In the genomic region with DNA sequence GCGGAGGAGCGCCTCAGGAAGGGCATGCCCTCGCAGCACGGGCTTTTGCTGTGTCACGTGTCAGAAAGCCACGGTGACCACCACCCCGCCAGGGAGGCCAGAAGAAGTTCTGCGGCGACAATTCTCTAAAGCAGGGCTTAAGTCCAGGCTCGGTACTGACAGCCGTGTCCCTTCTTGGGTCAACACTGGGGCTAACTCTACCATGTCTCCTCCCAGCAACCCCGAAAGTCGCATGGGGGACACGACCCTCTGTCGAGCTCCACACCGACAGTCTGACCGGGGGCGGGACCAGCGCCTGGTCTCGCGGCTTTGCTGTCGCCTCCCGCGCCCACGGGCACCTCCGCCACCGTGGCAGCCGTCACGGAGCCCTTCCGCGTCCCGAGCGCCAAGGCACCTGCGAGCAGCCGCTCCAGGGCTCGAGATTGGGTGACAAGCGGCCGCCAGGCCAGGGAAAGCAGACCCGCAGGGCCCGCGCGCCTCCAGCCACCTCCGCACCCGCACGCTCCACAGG, we compare ENCODE assay signal across 1 cellular context.
TF ChIP-seq lines count a peak whose summit lies in the region.

No MANE protein-coding gene starts in this region.

TF ChIP-seq in HepG2, 621 proteins besides CTCF, POLR2A, EP300 and RAD21 (continued from another document and continues in another):
- TF ChIP-seq, protein P1, sequence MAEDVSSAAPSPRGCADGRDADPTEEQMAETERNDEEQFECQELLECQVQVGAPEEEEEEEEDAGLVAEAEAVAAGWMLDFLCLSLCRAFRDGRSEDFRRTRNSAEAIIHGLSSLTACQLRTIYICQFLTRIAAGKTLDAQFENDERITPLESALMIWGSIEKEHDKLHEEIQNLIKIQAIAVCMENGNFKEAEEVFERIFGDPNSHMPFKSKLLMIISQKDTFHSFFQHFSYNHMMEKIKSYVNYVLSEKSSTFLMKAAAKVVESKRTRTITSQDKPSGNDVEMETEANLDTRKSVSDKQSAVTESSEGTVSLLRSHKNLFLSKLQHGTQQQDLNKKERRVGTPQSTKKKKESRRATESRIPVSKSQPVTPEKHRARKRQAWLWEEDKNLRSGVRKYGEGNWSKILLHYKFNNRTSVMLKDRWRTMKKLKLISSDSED (CRISPR knock-in tag; IDR thresholded peaks at IDR 0.05) = peak; percentile 93; the same call in 1 of the 2 replicates
- TF ChIP-seq ZNF121 (CRISPR knock-in tag; IDR thresholded peaks at IDR 0.05) (no peak), ATF7-NPFF (CRISPR knock-in tag; IDR thresholded peaks at IDR 0.05; ENCODE audit: low read depth) (no peak; the same call in 1 of the 2 replicates), RFXAP (CRISPR knock-in tag; IDR thresholded peaks at IDR 0.05; ENCODE audit: borderline replicate concordance) (0 out of 2 replicates have a peak, but pooled peaks have one; percentile 24), ZNF850 (CRISPR knock-in tag; conservative IDR thresholded peaks at IDR 0.05) (no peak), KDM6A (CRISPR knock-in tag; IDR thresholded peaks at IDR 0.05; ENCODE audit: low read depth) (no peak), KMT2A (CRISPR knock-in tag; IDR thresholded peaks at IDR 0.05) (no peak; the same call in 1 of the 2 replicates), TP53 (CRISPR knock-in tag; conservative IDR thresholded peaks at IDR 0.05) (no peak), GATAD2A (CRISPR knock-in tag; IDR thresholded peaks at IDR 0.05) (no peak), MTF1 (CRISPR knock-in tag; IDR thresholded peaks at IDR 0.05) (no peak), RARA (CRISPR knock-in tag; IDR thresholded peaks at IDR 0.05) (no peak), NCOA2 (CRISPR knock-in tag; IDR thresholded peaks at IDR 0.05) (no peak), TMF1 (CRISPR knock-in tag; IDR thresholded peaks at IDR 0.05; ENCODE audit: low read depth) (peak; percentile 77; the same call in 1 of the 2 replicates), ZNF101 (CRISPR knock-in tag; IDR thresholded peaks at IDR 0.05; ENCODE audit: borderline replicate concordance, low read depth) (no peak; the same call in 1 of the 2 replicates), NBN (conservative IDR thresholded peaks at IDR 0.05) (no peak), GTF2F1 (IDR thresholded peaks at IDR 0.05; ENCODE audit: low read length) (no peak; the same call in 1 of the 2 replicates), ZNF776 (CRISPR knock-in tag; IDR thresholded peaks at IDR 0.05) (0 out of 2 replicates have a peak, but pooled peaks have one; percentile 40), RFX3 (CRISPR knock-in tag; IDR thresholded peaks at IDR 0.05) (no peak), FOXM1 (CRISPR knock-in tag; IDR thresholded peaks at IDR 0.05) (no peak), FOXC1 (CRISPR knock-in tag; IDR thresholded peaks at IDR 0.05; ENCODE audit: borderline replicate concordance) (no peak), ATF1 (CRISPR knock-in tag; IDR thresholded peaks at IDR 0.05) (no peak), ZNF317 (CRISPR knock-in tag; IDR thresholded peaks at IDR 0.05) (no peak), ARNT (IDR thresholded peaks at IDR 0.05) (no peak), EEA1 (CRISPR knock-in tag; IDR thresholded peaks at IDR 0.05; ENCODE audit: borderline replicate concordance) (peak; percentile 98), KAT2B (IDR thresholded peaks at IDR 0.05; ENCODE audit: borderline replicate concordance, low read depth, low read length) (no peak)
- TF ChIP-seq, protein P2, sequence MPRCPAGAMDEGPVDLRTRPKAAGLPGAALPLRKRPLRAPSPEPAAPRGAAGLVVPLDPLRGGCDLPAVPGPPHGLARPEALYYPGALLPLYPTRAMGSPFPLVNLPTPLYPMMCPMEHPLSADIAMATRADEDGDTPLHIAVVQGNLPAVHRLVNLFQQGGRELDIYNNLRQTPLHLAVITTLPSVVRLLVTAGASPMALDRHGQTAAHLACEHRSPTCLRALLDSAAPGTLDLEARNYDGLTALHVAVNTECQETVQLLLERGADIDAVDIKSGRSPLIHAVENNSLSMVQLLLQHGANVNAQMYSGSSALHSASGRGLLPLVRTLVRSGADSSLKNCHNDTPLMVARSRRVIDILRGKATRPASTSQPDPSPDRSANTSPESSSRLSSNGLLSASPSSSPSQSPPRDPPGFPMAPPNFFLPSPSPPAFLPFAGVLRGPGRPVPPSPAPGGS (CRISPR knock-in tag; IDR thresholded peaks at IDR 0.05) = 0 out of 2 replicates have a peak, but pooled peaks have one; percentile 34
- TF ChIP-seq, protein P3, sequence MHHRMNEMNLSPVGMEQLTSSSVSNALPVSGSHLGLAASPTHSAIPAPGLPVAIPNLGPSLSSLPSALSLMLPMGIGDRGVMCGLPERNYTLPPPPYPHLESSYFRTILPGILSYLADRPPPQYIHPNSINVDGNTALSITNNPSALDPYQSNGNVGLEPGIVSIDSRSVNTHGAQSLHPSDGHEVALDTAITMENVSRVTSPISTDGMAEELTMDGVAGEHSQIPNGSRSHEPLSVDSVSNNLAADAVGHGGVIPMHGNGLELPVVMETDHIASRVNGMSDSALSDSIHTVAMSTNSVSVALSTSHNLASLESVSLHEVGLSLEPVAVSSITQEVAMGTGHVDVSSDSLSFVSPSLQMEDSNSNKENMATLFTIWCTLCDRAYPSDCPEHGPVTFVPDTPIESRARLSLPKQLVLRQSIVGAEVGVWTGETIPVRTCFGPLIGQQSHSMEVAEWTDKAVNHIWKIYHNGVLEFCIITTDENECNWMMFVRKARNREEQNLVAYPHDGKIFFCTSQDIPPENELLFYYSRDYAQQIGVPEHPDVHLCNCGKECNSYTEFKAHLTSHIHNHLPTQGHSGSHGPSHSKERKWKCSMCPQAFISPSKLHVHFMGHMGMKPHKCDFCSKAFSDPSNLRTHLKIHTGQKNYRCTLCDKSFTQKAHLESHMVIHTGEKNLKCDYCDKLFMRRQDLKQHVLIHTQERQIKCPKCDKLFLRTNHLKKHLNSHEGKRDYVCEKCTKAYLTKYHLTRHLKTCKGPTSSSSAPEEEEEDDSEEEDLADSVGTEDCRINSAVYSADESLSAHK (CRISPR knock-in tag; IDR thresholded peaks at IDR 0.05; ENCODE audit: borderline replicate concordance) = no peak
- TF ChIP-seq, protein P4, sequence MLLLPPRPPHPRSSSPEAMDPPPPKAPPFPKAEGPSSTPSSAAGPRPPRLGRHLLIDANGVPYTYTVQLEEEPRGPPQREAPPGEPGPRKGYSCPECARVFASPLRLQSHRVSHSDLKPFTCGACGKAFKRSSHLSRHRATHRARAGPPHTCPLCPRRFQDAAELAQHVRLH (CRISPR knock-in tag; IDR thresholded peaks at IDR 0.05; ENCODE audit: borderline replicate concordance, low read depth) = no peak
- TF ChIP-seq, protein P5, sequence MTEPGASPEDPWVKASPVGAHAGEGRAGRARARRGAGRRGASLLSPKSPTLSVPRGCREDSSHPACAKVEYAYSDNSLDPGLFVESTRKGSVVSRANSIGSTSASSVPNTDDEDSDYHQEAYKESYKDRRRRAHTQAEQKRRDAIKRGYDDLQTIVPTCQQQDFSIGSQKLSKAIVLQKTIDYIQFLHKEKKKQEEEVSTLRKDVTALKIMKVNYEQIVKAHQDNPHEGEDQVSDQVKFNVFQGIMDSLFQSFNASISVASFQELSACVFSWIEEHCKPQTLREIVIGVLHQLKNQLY (CRISPR knock-in tag; IDR thresholded peaks at IDR 0.05) = no peak
- TF ChIP-seq, protein P6, sequence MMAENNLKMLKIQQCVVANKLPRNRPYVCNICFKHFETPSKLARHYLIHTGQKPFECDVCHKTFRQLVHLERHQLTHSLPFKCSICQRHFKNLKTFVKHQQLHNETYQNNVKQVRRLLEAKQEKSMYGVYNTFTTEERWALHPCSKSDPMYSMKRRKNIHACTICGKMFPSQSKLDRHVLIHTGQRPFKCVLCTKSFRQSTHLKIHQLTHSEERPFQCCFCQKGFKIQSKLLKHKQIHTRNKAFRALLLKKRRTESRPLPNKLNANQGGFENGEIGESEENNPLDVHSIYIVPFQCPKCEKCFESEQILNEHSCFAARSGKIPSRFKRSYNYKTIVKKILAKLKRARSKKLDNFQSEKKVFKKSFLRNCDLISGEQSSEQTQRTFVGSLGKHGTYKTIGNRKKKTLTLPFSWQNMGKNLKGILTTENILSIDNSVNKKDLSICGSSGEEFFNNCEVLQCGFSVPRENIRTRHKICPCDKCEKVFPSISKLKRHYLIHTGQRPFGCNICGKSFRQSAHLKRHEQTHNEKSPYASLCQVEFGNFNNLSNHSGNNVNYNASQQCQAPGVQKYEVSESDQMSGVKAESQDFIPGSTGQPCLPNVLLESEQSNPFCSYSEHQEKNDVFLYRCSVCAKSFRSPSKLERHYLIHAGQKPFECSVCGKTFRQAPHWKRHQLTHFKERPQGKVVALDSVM (CRISPR knock-in tag; IDR thresholded peaks at IDR 0.05) = no peak
- TF ChIP-seq, protein P7, sequence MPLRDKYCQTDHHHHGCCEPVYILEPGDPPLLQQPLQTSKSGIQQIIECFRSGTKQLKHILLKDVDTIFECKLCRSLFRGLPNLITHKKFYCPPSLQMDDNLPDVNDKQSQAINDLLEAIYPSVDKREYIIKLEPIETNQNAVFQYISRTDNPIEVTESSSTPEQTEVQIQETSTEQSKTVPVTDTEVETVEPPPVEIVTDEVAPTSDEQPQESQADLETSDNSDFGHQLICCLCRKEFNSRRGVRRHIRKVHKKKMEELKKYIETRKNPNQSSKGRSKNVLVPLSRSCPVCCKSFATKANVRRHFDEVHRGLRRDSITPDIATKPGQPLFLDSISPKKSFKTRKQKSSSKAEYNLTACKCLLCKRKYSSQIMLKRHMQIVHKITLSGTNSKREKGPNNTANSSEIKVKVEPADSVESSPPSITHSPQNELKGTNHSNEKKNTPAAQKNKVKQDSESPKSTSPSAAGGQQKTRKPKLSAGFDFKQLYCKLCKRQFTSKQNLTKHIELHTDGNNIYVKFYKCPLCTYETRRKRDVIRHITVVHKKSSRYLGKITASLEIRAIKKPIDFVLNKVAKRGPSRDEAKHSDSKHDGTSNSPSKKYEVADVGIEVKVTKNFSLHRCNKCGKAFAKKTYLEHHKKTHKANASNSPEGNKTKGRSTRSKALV (CRISPR knock-in tag; IDR thresholded peaks at IDR 0.05) = no peak; the same call in 1 of the 2 replicates
- TF ChIP-seq, protein P8, sequence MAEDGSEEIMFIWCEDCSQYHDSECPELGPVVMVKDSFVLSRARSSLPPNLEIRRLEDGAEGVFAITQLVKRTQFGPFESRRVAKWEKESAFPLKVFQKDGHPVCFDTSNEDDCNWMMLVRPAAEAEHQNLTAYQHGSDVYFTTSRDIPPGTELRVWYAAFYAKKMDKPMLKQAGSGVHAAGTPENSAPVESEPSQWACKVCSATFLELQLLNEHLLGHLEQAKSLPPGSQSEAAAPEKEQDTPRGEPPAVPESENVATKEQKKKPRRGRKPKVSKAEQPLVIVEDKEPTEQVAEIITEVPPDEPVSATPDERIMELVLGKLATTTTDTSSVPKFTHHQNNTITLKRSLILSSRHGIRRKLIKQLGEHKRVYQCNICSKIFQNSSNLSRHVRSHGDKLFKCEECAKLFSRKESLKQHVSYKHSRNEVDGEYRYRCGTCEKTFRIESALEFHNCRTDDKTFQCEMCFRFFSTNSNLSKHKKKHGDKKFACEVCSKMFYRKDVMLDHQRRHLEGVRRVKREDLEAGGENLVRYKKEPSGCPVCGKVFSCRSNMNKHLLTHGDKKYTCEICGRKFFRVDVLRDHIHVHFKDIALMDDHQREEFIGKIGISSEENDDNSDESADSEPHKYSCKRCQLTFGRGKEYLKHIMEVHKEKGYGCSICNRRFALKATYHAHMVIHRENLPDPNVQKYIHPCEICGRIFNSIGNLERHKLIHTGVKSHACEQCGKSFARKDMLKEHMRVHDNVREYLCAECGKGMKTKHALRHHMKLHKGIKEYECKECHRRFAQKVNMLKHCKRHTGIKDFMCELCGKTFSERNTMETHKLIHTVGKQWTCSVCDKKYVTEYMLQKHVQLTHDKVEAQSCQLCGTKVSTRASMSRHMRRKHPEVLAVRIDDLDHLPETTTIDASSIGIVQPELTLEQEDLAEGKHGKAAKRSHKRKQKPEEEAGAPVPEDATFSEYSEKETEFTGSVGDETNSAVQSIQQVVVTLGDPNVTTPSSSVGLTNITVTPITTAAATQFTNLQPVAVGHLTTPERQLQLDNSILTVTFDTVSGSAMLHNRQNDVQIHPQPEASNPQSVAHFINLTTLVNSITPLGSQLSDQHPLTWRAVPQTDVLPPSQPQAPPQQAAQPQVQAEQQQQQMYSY (CRISPR knock-in tag; IDR thresholded peaks at IDR 0.05) = 0 out of 2 replicates have a peak, but pooled peaks have one; percentile 5
- TF ChIP-seq, protein P9, sequence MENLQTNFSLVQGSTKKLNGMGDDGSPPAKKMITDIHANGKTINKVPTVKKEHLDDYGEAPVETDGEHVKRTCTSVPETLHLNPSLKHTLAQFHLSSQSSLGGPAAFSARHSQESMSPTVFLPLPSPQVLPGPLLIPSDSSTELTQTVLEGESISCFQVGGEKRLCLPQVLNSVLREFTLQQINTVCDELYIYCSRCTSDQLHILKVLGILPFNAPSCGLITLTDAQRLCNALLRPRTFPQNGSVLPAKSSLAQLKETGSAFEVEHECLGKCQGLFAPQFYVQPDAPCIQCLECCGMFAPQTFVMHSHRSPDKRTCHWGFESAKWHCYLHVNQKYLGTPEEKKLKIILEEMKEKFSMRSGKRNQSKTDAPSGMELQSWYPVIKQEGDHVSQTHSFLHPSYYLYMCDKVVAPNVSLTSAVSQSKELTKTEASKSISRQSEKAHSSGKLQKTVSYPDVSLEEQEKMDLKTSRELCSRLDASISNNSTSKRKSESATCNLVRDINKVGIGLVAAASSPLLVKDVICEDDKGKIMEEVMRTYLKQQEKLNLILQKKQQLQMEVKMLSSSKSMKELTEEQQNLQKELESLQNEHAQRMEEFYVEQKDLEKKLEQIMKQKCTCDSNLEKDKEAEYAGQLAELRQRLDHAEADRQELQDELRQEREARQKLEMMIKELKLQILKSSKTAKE (CRISPR knock-in tag; IDR thresholded peaks at IDR 0.05; ENCODE audit: borderline replicate concordance) = peak; percentile 41; the same call in 1 of the 2 replicates
- TF ChIP-seq, protein P10, sequence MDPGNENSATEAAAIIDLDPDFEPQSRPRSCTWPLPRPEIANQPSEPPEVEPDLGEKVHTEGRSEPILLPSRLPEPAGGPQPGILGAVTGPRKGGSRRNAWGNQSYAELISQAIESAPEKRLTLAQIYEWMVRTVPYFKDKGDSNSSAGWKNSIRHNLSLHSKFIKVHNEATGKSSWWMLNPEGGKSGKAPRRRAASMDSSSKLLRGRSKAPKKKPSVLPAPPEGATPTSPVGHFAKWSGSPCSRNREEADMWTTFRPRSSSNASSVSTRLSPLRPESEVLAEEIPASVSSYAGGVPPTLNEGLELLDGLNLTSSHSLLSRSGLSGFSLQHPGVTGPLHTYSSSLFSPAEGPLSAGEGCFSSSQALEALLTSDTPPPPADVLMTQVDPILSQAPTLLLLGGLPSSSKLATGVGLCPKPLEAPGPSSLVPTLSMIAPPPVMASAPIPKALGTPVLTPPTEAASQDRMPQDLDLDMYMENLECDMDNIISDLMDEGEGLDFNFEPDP (CRISPR knock-in tag; conservative IDR thresholded peaks at IDR 0.05) = no peak
